ENCODE assay signal across 11 cellular contexts in the genomic region with DNA sequence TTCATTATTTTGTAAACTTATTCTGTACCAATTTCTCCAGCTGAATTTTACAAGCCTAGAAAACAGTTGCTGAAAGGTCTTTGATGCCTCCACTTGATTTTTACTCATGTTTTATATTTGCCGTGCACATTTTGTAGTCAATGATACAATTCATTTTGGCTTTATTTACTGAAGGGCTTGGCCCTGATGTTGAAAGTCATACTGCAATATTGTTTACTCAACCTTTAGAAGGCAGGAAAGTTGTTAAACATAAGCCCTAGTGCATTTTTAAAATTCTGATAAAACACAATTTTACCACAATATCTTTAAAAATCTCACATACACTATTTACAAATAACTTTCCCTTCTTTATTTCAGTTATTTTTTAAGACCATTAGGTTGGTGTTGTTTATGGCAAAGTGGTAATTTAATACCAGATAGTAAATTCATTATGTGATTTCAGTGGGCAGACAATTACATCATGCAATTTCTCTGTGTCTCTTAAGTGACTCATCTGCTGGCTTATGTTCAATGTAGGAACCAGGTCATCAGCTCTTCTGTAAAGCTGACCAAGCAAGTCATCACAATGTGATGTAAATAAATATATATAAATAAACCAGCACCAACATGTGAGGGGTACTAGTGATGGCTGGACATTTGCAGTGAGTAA.
A peak's percentile ranks its signal among the peaks of the same experiment; 100 is the strongest.
DNase-seq lines count a peak whose midpoint lies in the region; ATAC-seq, FAIRE-seq and TF ChIP-seq lines count a peak whose summit lies in the region.
"Had no signal": no experiment of that assay in that cellular context is flagged by ENCODE, and none has a peak within 500 bp of the region (broad histone marks: within the 10 kb centered on the region; RNA-seq: fewer than 3 reads in every experiment).

No MANE protein-coding gene starts in this region.

- BruUV-seq in HepG2 (replicated peaks; lab: Mats Ljungman, UMichigan): no TSS peak

- H3K27ac ChIP-seq in astrocyte (ENCODE audit: low read depth, low read length) (no peak overlapping the region), HepG2 (ENCODE audit: extremely low read length, insufficient read depth, low read length) (no peak overlapping the region), esophagus squamous epithelium (no peak overlapping the region)
- H3K27ac ChIP-seq: KMS-11 had no signal

- in situ Hi-C loops in HepG2 (cut with HindIII; ENCODE audit: extremely low pct_ligation_motif_present, low pct_unique_long_range_greater_than_20kb): no loop called here

- H4K20me1 ChIP-seq in astrocyte (ENCODE audit: insufficient read depth, low read length): no peaks in the 10 kb centered on the region
- H4K20me1 ChIP-seq in HepG2 (ENCODE audit: insufficient read depth, low read length): no peaks in the 10 kb centered on the region

- H3K4me3 Mint-ChIP-seq in astrocyte (ENCODE audit: unreplicated experiment) (no peak overlapping the region), natural killer cell (no peak overlapping the region)
- H3K4me3 Mint-ChIP-seq in stimulated activated naive CD8-positive, alpha-beta T cell treated with anti-CD3 and anti-CD28 coated beads, Interleukin-15, amount 100 ng/mL, for 72 hours: no peak overlapping the region
- no peak overlapping the region for H3K4me3 Mint-ChIP-seq in activated naive CD4-positive, alpha-beta T cell treated with anti-CD3 and anti-CD28 coated beads for 36 hours

- POLR2A ChIA-PET in HepG2 (lab: Yijun Ruan, JAX): no interaction called here

- TF ChIP-seq EP300 in HepG2 (IDR thresholded peaks at IDR 0.05; ENCODE audit: low read depth in 2 of 2, low read length in 2 of 2) (no peak), HepG2 (CRISPR knock-in tag; IDR thresholded peaks at IDR 0.05; ENCODE audit: borderline replicate concordance) (no peak)

- H3K4me1 Mint-ChIP-seq in astrocyte (ENCODE audit: low read depth, unreplicated experiment) (peaks cover 13% of the 10 kb centered on the region), natural killer cell (no peaks in the 10 kb centered on the region)
- H3K4me1 Mint-ChIP-seq in stimulated activated naive CD8-positive, alpha-beta T cell treated with anti-CD3 and anti-CD28 coated beads, Interleukin-15, amount 100 ng/mL, for 72 hours: no peaks in the 10 kb centered on the region
- H3K4me1 Mint-ChIP-seq in activated naive CD4-positive, alpha-beta T cell treated with anti-CD3 and anti-CD28 coated beads for 36 hours (ENCODE audit: low read depth): no peaks in the 10 kb centered on the region

- H3K4me3 ChIP-seq in astrocyte (ENCODE audit: insufficient read depth, low read depth, low read length) (no peak overlapping the region), HepG2 (replicated peaks in 1 of 3; ENCODE audit: insufficient read depth in 1 of 3, low read depth in 2 of 3, low read length in 3 of 3) (no peak overlapping the region), esophagus squamous epithelium (no peak overlapping the region)

- peak; percentile 74 for DNase-seq in ELR (ENCODE audit: low read depth)
- DNase-seq in NCI-H2029 treated with DMSO at 0.1 percent for 48 hours (lab: John Stamatoyannopoulos, UW): peak; percentile 92
- peak; percentile 39 for DNase-seq in astrocyte (ENCODE audit: low read depth)
- peak; percentile 35 for DNase-seq in HepG2 (ENCODE audit: low spot score)
- no peak for DNase-seq in stimulated activated naive CD8-positive, alpha-beta T cell treated with anti-CD3 and anti-CD28 coated beads, Interleukin-15, amount 100 ng/mL, for 72 hours
- no peak for DNase-seq in esophagus squamous epithelium (lab: John Stamatoyannopoulos, UW)
- no peak for DNase-seq in activated naive CD4-positive, alpha-beta T cell treated with anti-CD3 and anti-CD28 coated beads for 36 hours
- no peak for DNase-seq in natural killer cell
- DNase-seq: central memory CD4-positive, alpha-beta T cell had no signal

- TF ChIP-seq CTCF in astrocyte (IDR thresholded peaks at IDR 0.05; ENCODE audit: insufficient read depth, low read depth, low read length) (no peak), HepG2 (CRISPR knock-in tag; IDR thresholded peaks at IDR 0.05) (no peak), esophagus squamous epithelium (IDR thresholded peaks at IDR 0.05) (no peak), natural killer cell (IDR thresholded peaks at IDR 0.05) (no peak)

- ATAC-seq in HepG2: peak; percentile 78
- ATAC-seq in stimulated activated naive CD8-positive, alpha-beta T cell treated with anti-CD3 and anti-CD28 coated beads, Interleukin-15, amount 100 ng/mL, for 72 hours: no peak
- no peak for ATAC-seq in natural killer cell

- no peak for FAIRE-seq in astrocyte (lab: Jason Lieb, UNC)
- FAIRE-seq in HepG2 (lab: Jason Lieb, UNC): no peak
- FAIRE-seq: G401.6 had no signal

- no peaks in the 10 kb centered on the region for H3K27me3 Mint-ChIP-seq in astrocyte (ENCODE audit: low read depth, unreplicated experiment)
- peaks cover 14% of the 10 kb centered on the region for H3K27me3 Mint-ChIP-seq in stimulated activated naive CD8-positive, alpha-beta T cell treated with anti-CD3 and anti-CD28 coated beads, Interleukin-15, amount 100 ng/mL, for 72 hours
- H3K27me3 Mint-ChIP-seq in activated naive CD4-positive, alpha-beta T cell treated with anti-CD3 and anti-CD28 coated beads for 36 hours (ENCODE audit: low read depth): peaks cover 2% of the 10 kb centered on the region
- H3K27me3 Mint-ChIP-seq in natural killer cell (ENCODE audit: low read depth in 2 of 2): no peaks in the 10 kb centered on the region

- H3K9ac ChIP-seq in astrocyte (ENCODE audit: low read length): no peak overlapping the region
- no peak overlapping the region for H3K9ac ChIP-seq in HepG2 (ENCODE audit: insufficient read depth, low read depth, low read length)
- H3K9ac ChIP-seq: KMS-11 had no signal

- H3K79me2 ChIP-seq in astrocyte (ENCODE audit: insufficient read depth, low read length): no peaks in the 10 kb centered on the region
- H3K79me2 ChIP-seq in HepG2 (ENCODE audit: insufficient read depth, low read length): no peaks in the 10 kb centered on the region

- no peak for TF ChIP-seq RAD21 in HepG2 (CRISPR knock-in tag; IDR thresholded peaks at IDR 0.05)

- H3K27me3 ChIP-seq in astrocyte (ENCODE audit: insufficient read depth, low read length) (no peaks in the 10 kb centered on the region), HepG2 (ENCODE audit: control insufficient read depth in 1 of 2, insufficient read depth in 2 of 2, low read length in 2 of 2) (no peaks in the 10 kb centered on the region), esophagus squamous epithelium (no peaks in the 10 kb centered on the region)

- no peaks in the 10 kb centered on the region for H3K36me3 ChIP-seq in astrocyte (ENCODE audit: insufficient read depth, low read length)
- no peaks in the 10 kb centered on the region for H3K36me3 ChIP-seq in HepG2 (replicated peaks in 1 of 2; ENCODE audit: control insufficient read depth in 1 of 2, insufficient read depth in 2 of 2, low read length in 2 of 2)
- H3K36me3 ChIP-seq in esophagus squamous epithelium: no peaks in the 10 kb centered on the region

- CTCF ChIA-PET in HepG2 (lab: Yijun Ruan, JAX; ENCODE audit: low intra/inter-chr PET ratio, low total read pairs): no interaction called here
- CTCF ChIA-PET in activated naive CD4-positive, alpha-beta T cell treated with anti-CD3 and anti-CD28 coated beads for 36 hours (lab: Charles Lee): no interaction called here

- no peaks in the 10 kb centered on the region for H3K9me3 Mint-ChIP-seq in astrocyte (ENCODE audit: unreplicated experiment)
- H3K9me3 Mint-ChIP-seq in stimulated activated naive CD8-positive, alpha-beta T cell treated with anti-CD3 and anti-CD28 coated beads, Interleukin-15, amount 100 ng/mL, for 72 hours: peaks cover 0 to 6% of the 10 kb centered on the region in 2 donors
- no peaks in the 10 kb centered on the region for H3K9me3 Mint-ChIP-seq in activated naive CD4-positive, alpha-beta T cell treated with anti-CD3 and anti-CD28 coated beads for 36 hours
- H3K9me3 Mint-ChIP-seq in natural killer cell: peaks cover 6 to 7% of the 10 kb centered on the region in 2 donors

- H3K4me1 ChIP-seq in astrocyte (ENCODE audit: insufficient read depth, low read length) (no peaks in the 10 kb centered on the region), HepG2 (ENCODE audit: insufficient read depth, low read length) (peaks cover 19% of the 10 kb centered on the region), esophagus squamous epithelium (no peaks in the 10 kb centered on the region)

- intact Hi-C loops in HepG2 (cut with micrococcal nuclease; ENCODE audit: unreplicated experiment) (loop anchor here (2.0 kb wide), 1 partner anchor 96 kb away; a partner anchor contains a TSS), esophagus squamous epithelium (cut with DNase I) (no loop called here), natural killer cell (cut with micrococcal nuclease) (no loop called here)
- intact Hi-C loops in activated naive CD4-positive, alpha-beta T cell treated with anti-CD3 and anti-CD28 coated beads for 36 hours (cut with micrococcal nuclease): no loop called here

- H3K27ac Mint-ChIP-seq in astrocyte (ENCODE audit: unreplicated experiment) (peak overlapping the region; percentile 91), natural killer cell (no peak overlapping the region)
- no peak overlapping the region for H3K27ac Mint-ChIP-seq in stimulated activated naive CD8-positive, alpha-beta T cell treated with anti-CD3 and anti-CD28 coated beads, Interleukin-15, amount 100 ng/mL, for 72 hours
- no peak overlapping the region for H3K27ac Mint-ChIP-seq in activated naive CD4-positive, alpha-beta T cell treated with anti-CD3 and anti-CD28 coated beads for 36 hours

- no peak overlapping the region for H3K4me2 ChIP-seq in astrocyte (ENCODE audit: low read length)
- no peak overlapping the region for H3K4me2 ChIP-seq in HepG2 (ENCODE audit: low read depth, low read length)
- H3K4me2 ChIP-seq: KMS-11 had no signal

- no peak for TF ChIP-seq POLR2A in HepG2 (IDR thresholded peaks at IDR 0.05; ENCODE audit: insufficient read depth in 1 of 2, low read depth in 2 of 2, low read length in 2 of 2)
- no peak for TF ChIP-seq POLR2A in esophagus squamous epithelium (IDR thresholded peaks at IDR 0.05)

- H3K36me3 Mint-ChIP-seq in astrocyte (ENCODE audit: low read depth, unreplicated experiment): no peaks in the 10 kb centered on the region
- no peaks in the 10 kb centered on the region for H3K36me3 Mint-ChIP-seq in activated naive CD4-positive, alpha-beta T cell treated with anti-CD3 and anti-CD28 coated beads for 36 hours (ENCODE audit: low read depth)
- H3K36me3 Mint-ChIP-seq in natural killer cell: peaks cover 7% of the 10 kb centered on the region

- H2AFZ ChIP-seq in astrocyte (ENCODE audit: low read depth, low read length) (no peak overlapping the region), HepG2 (ENCODE audit: low read length) (no peak overlapping the region)

- no peaks in the 10 kb centered on the region for H3K9me3 ChIP-seq in astrocyte (ENCODE audit: insufficient read depth, low read depth, low read length)
- 0 out of 2 replicates have a peak, but pooled peaks cover 8% of the 10 kb centered on the region for H3K9me3 ChIP-seq in HepG2 (ENCODE audit: low read length)
- H3K9me3 ChIP-seq in esophagus squamous epithelium: no peaks in the 10 kb centered on the region

- WGBS in HepG2 (ENCODE audit: low lambda C conversion rate): 0% methylated on average over 1 of the region's 1 CpG
- 68 to 74% methylated on average over 1 of the region's 1 CpG for WGBS in esophagus squamous epithelium, 2 donors

Comparison
In these comparisons a context has a peak if more than half of its experiments do, and no peak if none do; other contexts are left out.
1. DNase-seq: peak in ELR (single experiment), NCI-H2029 treated with DMSO at 0.1 percent for 48 hours (single experiment), astrocyte (single experiment) and HepG2 (single experiment); none in stimulated activated naive CD8-positive, alpha-beta T cell treated with anti-CD3 and anti-CD28 coated beads, Interleukin-15, amount 100 ng/mL, for 72 hours (0 of 2), esophagus squamous epithelium (single experiment), activated naive CD4-positive, alpha-beta T cell treated with anti-CD3 and anti-CD28 coated beads for 36 hours (single experiment) and natural killer cell (single experiment).